8 cellular contexts compared by ENCODE assay signal in genomic region chr5:33441241-33441844, GRCh38. TPM values are rescaled to one million over a fixed set of nuclear protein-coding genes. Genes with fewer than 3 reads are reported as not detected.
DNase-seq lines count a peak whose midpoint lies in the region; ATAC-seq, FAIRE-seq and TF ChIP-seq lines count a peak whose summit lies in the region.

No MANE protein-coding gene starts in this region.

- peaks cover 43% of the 10 kb centered on the region for H4K20me1 ChIP-seq in astrocyte (ENCODE audit: insufficient read depth, low read length)

- intact Hi-C loops in Right ventricle myocardium superior (cut with DNase I) (loop anchor here (10.0 kb wide), 1 partner anchor 1473 kb away; the partner anchor contains the start of genes BRIX1 and RAD1), cardiac septum (cut with DNase I) (no loop called here)

- H3K27me3 Mint-ChIP-seq in astrocyte (ENCODE audit: low read depth, unreplicated experiment), result no peaks in the 10 kb centered on the region

- DNase-seq in Right ventricle myocardium superior (peak; percentile 45), cardiac septum (ENCODE audit: low spot score) (no peak), HL-60 (ENCODE audit: low read depth in 1 of 2, low spot score in 1 of 2) (peak; percentile 68 to 75), RWPE2 (ENCODE audit: low spot score) (no peak), astrocyte (ENCODE audit: low read depth) (peak; percentile 63), inferior parietal cortex (ENCODE audit: extremely low spot score) (peak; percentile 53)
- peak; percentile 23 to 41 for DNase-seq in stimulated activated CD4-positive, alpha-beta T cell treated with anti-CD3 and anti-CD28 coated beads, Interleukin-4, amount 100 ng/mL, for 4 hours

- H3K9me3 Mint-ChIP-seq in astrocyte (ENCODE audit: unreplicated experiment), result no peaks in the 10 kb centered on the region

- no peak for ATAC-seq in Right ventricle myocardium superior (ENCODE audit: poor library complexity)
- ATAC-seq in RWPE2 (ENCODE audit: low read depth), result peak; percentile 37
- no peak for ATAC-seq in HG03097 (IDR thresholded peaks at IDR 0.05; ENCODE audit: low FRiP score, unreplicated experiment)

- H3K4me1 ChIP-seq in RWPE2 (ENCODE audit: insufficient read depth, poor library complexity, severe bottlenecking), result peaks cover 24% of the 10 kb centered on the region
- peaks cover 14% of the 10 kb centered on the region for H3K4me1 ChIP-seq in astrocyte (ENCODE audit: insufficient read depth, low read length)

- H3K4me3 ChIP-seq in HL-60 (replicated peaks; ENCODE audit: insufficient read depth, low read length) (peak overlapping the region; percentile 95), RWPE2 (ENCODE audit: severe bottlenecking) (peak overlapping the region; percentile 71), astrocyte (ENCODE audit: insufficient read depth, low read depth, low read length) (peak overlapping the region; percentile 93)

- no peak for TF ChIP-seq CTCF in HL-60 (IDR thresholded peaks at IDR 0.05; ENCODE audit: insufficient read depth, low read length)
- no peak for TF ChIP-seq CTCF in RWPE2 (IDR thresholded peaks at IDR 0.05; ENCODE audit: poor library complexity, severe bottlenecking)
- no peak for TF ChIP-seq CTCF in astrocyte (IDR thresholded peaks at IDR 0.05; ENCODE audit: insufficient read depth, low read depth, low read length)

- H3K9me3 ChIP-seq in RWPE2 (ENCODE audit: severe bottlenecking) (no peaks in the 10 kb centered on the region), astrocyte (ENCODE audit: insufficient read depth, low read depth, low read length) (no peaks in the 10 kb centered on the region)

- no peak overlapping the region for H3K4me3 Mint-ChIP-seq in astrocyte (ENCODE audit: unreplicated experiment)

- H3K36me3 Mint-ChIP-seq in astrocyte (ENCODE audit: low read depth, unreplicated experiment), result peaks cover 4% of the 10 kb centered on the region

- H3K36me3 ChIP-seq in RWPE2 (ENCODE audit: low read depth) (peaks cover 47% of the 10 kb centered on the region), astrocyte (ENCODE audit: insufficient read depth, low read length) (peaks cover 23% of the 10 kb centered on the region)

- H3K4me2 ChIP-seq in astrocyte (ENCODE audit: low read length), result peak overlapping the region; percentile 98

- no peak overlapping the region for H3K27ac Mint-ChIP-seq in astrocyte (ENCODE audit: unreplicated experiment)

- H3K27ac ChIP-seq in HL-60 (replicated peaks) (peak overlapping the region; percentile 91), RWPE2 (ENCODE audit: poor library complexity, severe bottlenecking) (peak overlapping the region; percentile 88), astrocyte (ENCODE audit: low read depth, low read length) (peak overlapping the region; percentile 98)

- H3K27me3 ChIP-seq in HL-60 (ENCODE audit: insufficient read depth, poor library complexity, severe bottlenecking) (no peaks in the 10 kb centered on the region), RWPE2 (ENCODE audit: insufficient read depth, poor library complexity, severe bottlenecking) (no peaks in the 10 kb centered on the region), astrocyte (ENCODE audit: insufficient read depth, low read length) (no peaks in the 10 kb centered on the region)

- peaks cover 69% of the 10 kb centered on the region for H3K79me2 ChIP-seq in astrocyte (ENCODE audit: insufficient read depth, low read length)

- FAIRE-seq in astrocyte (lab: Jason Lieb, UNC), result no peak

- peaks cover 17% of the 10 kb centered on the region for H3K4me1 Mint-ChIP-seq in astrocyte (ENCODE audit: low read depth, unreplicated experiment)

- H3K9ac ChIP-seq in astrocyte (ENCODE audit: low read length), result peak overlapping the region; percentile 96

- H2AFZ ChIP-seq in astrocyte (ENCODE audit: low read depth, low read length), result peak overlapping the region; percentile 55

RNA-seq across cellular contexts. Expression of gene TARS1, which starts 0.6 kb away (rescaled TPM):
- total RNA-seq in Right ventricle myocardium superior (63.4 TPM), cardiac septum (58.7 TPM), astrocyte (293 and 306 TPM in 2 replicates)

Comparison
In these comparisons a context has a peak if more than half of its experiments do, and no peak if none do; other contexts are left out.
1. DNase-seq: peak in Right ventricle myocardium superior (single experiment), HL-60 (2 of 2), astrocyte (single experiment), inferior parietal cortex (single experiment) and stimulated activated CD4-positive, alpha-beta T cell treated with anti-CD3 and anti-CD28 coated beads, Interleukin-4, amount 100 ng/mL, for 4 hours (2 of 2); none in cardiac septum (single experiment) and RWPE2 (single experiment).
2. Peak in every context shown above with its lines, with median percentiles within 50 percentile points of each other: H3K27ac ChIP-seq and H3K4me3 ChIP-seq.